Comparison of ENCODE assay signal across 14 cellular contexts in the genomic region with DNA sequence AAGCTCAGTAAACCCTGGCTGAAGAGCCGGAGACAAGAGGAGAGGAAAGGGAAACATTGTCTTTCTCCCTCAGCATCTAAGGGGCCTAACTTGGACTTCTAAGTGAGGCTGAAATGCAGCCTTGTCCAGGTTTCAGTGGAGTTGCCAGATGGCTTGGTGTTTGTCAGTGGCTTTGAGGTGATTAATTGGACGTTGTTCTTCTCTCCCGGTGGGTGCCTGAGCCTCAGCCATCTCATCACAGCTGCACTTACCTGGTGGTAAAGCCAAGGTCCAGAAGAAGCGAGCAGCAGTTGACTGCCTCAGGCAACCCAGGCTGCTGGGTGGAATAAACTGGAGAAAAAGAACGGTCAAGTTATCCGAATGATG.
"Had no signal": no experiment of that assay in that cellular context is flagged by ENCODE, and none has a peak within 500 bp of the region (broad histone marks: within the 10 kb centered on the region; RNA-seq: fewer than 3 reads in every experiment).

No MANE protein-coding gene starts in this region.

- DNase-seq: activated naive CD4-positive, alpha-beta T cell treated with anti-CD3 and anti-CD28 coated beads for 36 hours; activated naive CD8-positive, alpha-beta T cell treated with anti-CD3 and anti-CD28 coated beads, Interleukin-2, amount 50 U/mL, for 24 hours; activated T-cell treated with anti-CD3 and anti-CD28 coated beads for 4 hours; aorta; naive B cell; pancreas; spleen; stomach; testis; upper lobe of right lung had no signal

- H3K27me3 ChIP-seq: hepatocyte, pancreas, testis had no signal

- H3K4me2 ChIP-seq: hepatocyte had no signal

- H3K79me2 ChIP-seq: hepatocyte had no signal

- ATAC-seq: activated naive CD8-positive, alpha-beta T cell treated with anti-CD3 and anti-CD28 coated beads, Interleukin-2, amount 50 U/mL, for 24 hours; left lobe of liver; sciatic nerve; upper lobe of right lung had no signal

- H3K36me3 ChIP-seq: breast epithelium, pancreas, spleen, stomach, upper lobe of right lung had no signal

- H3K4me3 ChIP-seq: breast epithelium, hepatocyte, pancreas, spleen, stomach, testis, upper lobe of right lung had no signal

- H3K27ac ChIP-seq: breast epithelium, hepatocyte, pancreas, spleen, stomach, testis, upper lobe of right lung had no signal

- H3K4me1 ChIP-seq: breast epithelium, pancreas, spleen, stomach, testis, upper lobe of right lung had no signal

- H2AFZ ChIP-seq: hepatocyte had no signal

- H3K9me3 ChIP-seq: pancreas, testis, upper lobe of right lung had no signal
